In genomic region chr16:11029948-11030347, GRCh38 we compare ENCODE assay signal across 18 cellular contexts.
"Had no signal": no experiment of that assay in that cellular context is flagged by ENCODE, and none has a peak within 500 bp of the region (broad histone marks: within the 10 kb centered on the region; RNA-seq: fewer than 3 reads in every experiment).

No MANE protein-coding gene starts in this region.

- H3K9me3 ChIP-seq: prostate gland, suprapubic skin had no signal

- DNase-seq: activated CD4-positive, alpha-beta T cell treated with anti-CD3 and anti-CD28 coated beads, Interleukin-2, amount 50 U/mL, for 4 hours; activated effector memory CD4-positive, alpha-beta T cell treated with Interleukin-2 at 50 U/mL for 16 hours; activated naive CD4-positive, alpha-beta T cell treated with anti-CD3 and anti-CD28 coated beads, Interleukin-2, amount 50 U/mL, for 16 hours; amygdala; brain microvascular endothelial cell; effector memory CD4-positive, alpha-beta T cell; hypothalamus; right cardiac atrium; small intestine; stimulated activated CD4-positive, alpha-beta T cell treated with anti-CD3 and anti-CD28 coated beads, Interleukin-4, amount 100 ng/mL, for 24 hours; T-helper 1 cell; T1000; trophoblast cell had no signal

- FAIRE-seq: small intestine had no signal

- H3K4me1 ChIP-seq: prostate gland had no signal

- ATAC-seq: activated CD4-positive, CD25-positive, alpha-beta regulatory T cell treated with anti-CD3 and anti-CD28 coated beads, Interleukin-2, amount 50 U/mL, for 24 hours; right cardiac atrium; SK-N-SH treated with all-trans-retinoic acid at 6 μM for 48 hours had no signal

- H3K36me3 ChIP-seq: prostate gland had no signal

- H3K4me3 ChIP-seq: prostate gland, suprapubic skin had no signal

- H3K27me3 ChIP-seq: brain microvascular endothelial cell, suprapubic skin had no signal

- H3K27ac ChIP-seq: brain microvascular endothelial cell, epithelial cell of prostate, prostate gland, suprapubic skin had no signal
